In genomic region chr1:22786101-22786500, GRCh38 we compare ENCODE assay signal across 23 cellular contexts.
DNase-seq lines count a peak whose midpoint lies in the region; ATAC-seq lines count a peak whose summit lies in the region.
"Had no signal": no experiment of that assay in that cellular context is flagged by ENCODE, and none has a peak within 500 bp of the region (broad histone marks: within the 10 kb centered on the region; RNA-seq: fewer than 3 reads in every experiment).

No MANE protein-coding gene starts in this region.

- DNase-seq in stimulated activated naive CD8-positive, alpha-beta T cell treated with anti-CD3 and anti-CD28 coated beads, Interleukin-15, Interleukin-2, amounts not matched to agents 100 U/mL and 50 U/mL, for 24 hours: no peak
- no peak for DNase-seq in stimulated activated naive CD8-positive, alpha-beta T cell treated with anti-CD3 and anti-CD28 coated beads, Interleukin-15, amount 100 ng/mL, for 72 hours
- DNase-seq in T-helper 17 cell (no peak), NCI-H1048 (lab: John Stamatoyannopoulos, UW) (no peak)
- no peak for DNase-seq in activated naive CD4-positive, alpha-beta T cell (lab: John Stamatoyannopoulos, UW)
- DNase-seq: 8988T; ACHN; BE2C; C1 segment of cervical spinal cord; CD4-positive, alpha-beta memory T cell; CD4-positive, CD25-positive, alpha-beta regulatory T cell; CD8-positive, alpha-beta memory T cell; COR-L47; DMS 273 treated with DMSO at 0.1 percent for 48 hours; DMS153; DMS53; DMS79; DND-41; EL; GDM1 had no signal

- H3K4me3 Mint-ChIP-seq in stimulated activated naive CD8-positive, alpha-beta T cell treated with anti-CD3 and anti-CD28 coated beads, Interleukin-15, amount 100 ng/mL, for 72 hours: no peak overlapping the region
- H3K4me3 Mint-ChIP-seq in T-helper 17 cell: no peak overlapping the region
- H3K4me3 Mint-ChIP-seq: CD14-positive monocyte; CD4-positive, alpha-beta memory T cell; CD4-positive, CD25-positive, alpha-beta regulatory T cell; CD8-positive, alpha-beta memory T cell had no signal

- no peaks in the 10 kb centered on the region for H3K36me3 Mint-ChIP-seq in T-helper 17 cell (ENCODE audit: low read depth)
- H3K36me3 Mint-ChIP-seq: CD4-positive, alpha-beta memory T cell; CD4-positive, CD25-positive, alpha-beta regulatory T cell; CD8-positive, alpha-beta memory T cell had no signal

- no peaks in the 10 kb centered on the region for H3K4me1 Mint-ChIP-seq in stimulated activated naive CD8-positive, alpha-beta T cell treated with anti-CD3 and anti-CD28 coated beads, Interleukin-15, amount 100 ng/mL, for 72 hours
- no peaks in the 10 kb centered on the region for H3K4me1 Mint-ChIP-seq in T-helper 17 cell
- H3K4me1 Mint-ChIP-seq: CD14-positive monocyte; CD4-positive, alpha-beta memory T cell; CD4-positive, CD25-positive, alpha-beta regulatory T cell; CD8-positive, alpha-beta memory T cell had no signal

- peak; percentile 19 for ATAC-seq in stimulated activated naive CD8-positive, alpha-beta T cell treated with anti-CD3 and anti-CD28 coated beads, Interleukin-15, Interleukin-2, amounts not matched to agents 100 U/mL and 50 U/mL, for 24 hours
- ATAC-seq in stimulated activated naive CD8-positive, alpha-beta T cell treated with anti-CD3 and anti-CD28 coated beads, Interleukin-15, amount 100 ng/mL, for 72 hours: no peak
- ATAC-seq in T-helper 17 cell: no peak
- ATAC-seq: GM12878 had no signal

- H3K27ac Mint-ChIP-seq in stimulated activated naive CD8-positive, alpha-beta T cell treated with anti-CD3 and anti-CD28 coated beads, Interleukin-15, amount 100 ng/mL, for 72 hours: no peak overlapping the region
- H3K27ac Mint-ChIP-seq in T-helper 17 cell: peak overlapping the region; percentile 64
- H3K27ac Mint-ChIP-seq: CD4-positive, alpha-beta memory T cell; CD4-positive, CD25-positive, alpha-beta regulatory T cell; CD8-positive, alpha-beta memory T cell had no signal

- H3K27me3 Mint-ChIP-seq in stimulated activated naive CD8-positive, alpha-beta T cell treated with anti-CD3 and anti-CD28 coated beads, Interleukin-15, amount 100 ng/mL, for 72 hours: no peaks in the 10 kb centered on the region
- peaks cover 32% of the 10 kb centered on the region for H3K27me3 Mint-ChIP-seq in T-helper 17 cell
- H3K27me3 Mint-ChIP-seq: CD4-positive, CD25-positive, alpha-beta regulatory T cell had no signal

- H3K9me3 ChIP-seq in T-helper 17 cell (ENCODE audit: control insufficient read depth, low read length, poor library complexity, severe bottlenecking): no peaks in the 10 kb centered on the region
- H3K9me3 ChIP-seq: BE2C, BLaER1 had no signal

- no peaks in the 10 kb centered on the region for H3K9me3 Mint-ChIP-seq in stimulated activated naive CD8-positive, alpha-beta T cell treated with anti-CD3 and anti-CD28 coated beads, Interleukin-15, amount 100 ng/mL, for 72 hours
- H3K9me3 Mint-ChIP-seq: CD4-positive, alpha-beta memory T cell; CD4-positive, CD25-positive, alpha-beta regulatory T cell; CD8-positive, alpha-beta memory T cell had no signal
